Comparison of ENCODE assay signal across 17 cellular contexts in genomic region chr12:107783406-107784376, GRCh38. TPM values are rescaled to one million over a fixed set of nuclear protein-coding genes. Genes with fewer than 3 reads are reported as not detected.
DNase-seq lines count a peak whose midpoint lies in the region; ATAC-seq, FAIRE-seq and TF ChIP-seq lines count a peak whose summit lies in the region.
"Had no signal": no experiment of that assay in that cellular context is flagged by ENCODE, and none has a peak within 500 bp of the region (broad histone marks: within the 10 kb centered on the region; RNA-seq: fewer than 3 reads in every experiment).

No MANE protein-coding gene starts in this region.

- no peak overlapping the region for H3K27ac Mint-ChIP-seq in activated naive CD8-positive, alpha-beta T cell treated with anti-CD3 and anti-CD28 coated beads, Interleukin-2, amount 10 ng/mL, durations not matched to agents 7 days and 5 days
- no peak overlapping the region for H3K27ac Mint-ChIP-seq in activated naive CD8-positive, alpha-beta T cell treated with anti-CD3 and anti-CD28 coated beads for 36 hours
- H3K27ac Mint-ChIP-seq: progenitor cell of endocrine pancreas; T-helper 2 cell treated with Interferon-gamma antibody and Interleukin-4, amounts not matched to agents 5 μg/mL and 100 μg/mL, for 36 hours had no signal

- no peaks in the 10 kb centered on the region for H3K36me3 Mint-ChIP-seq in activated naive CD8-positive, alpha-beta T cell treated with anti-CD3 and anti-CD28 coated beads, Interleukin-2, amount 10 ng/mL, durations not matched to agents 7 days and 5 days
- no peaks in the 10 kb centered on the region for H3K36me3 Mint-ChIP-seq in activated naive CD8-positive, alpha-beta T cell treated with anti-CD3 and anti-CD28 coated beads for 36 hours

- intact Hi-C loops in posterior vena cava (cut with DNase I) = no loop called here

- no peak overlapping the region for H3K4me3 Mint-ChIP-seq in activated naive CD8-positive, alpha-beta T cell treated with anti-CD3 and anti-CD28 coated beads, Interleukin-2, amount 10 ng/mL, durations not matched to agents 7 days and 5 days
- H3K4me3 Mint-ChIP-seq in activated naive CD8-positive, alpha-beta T cell treated with anti-CD3 and anti-CD28 coated beads for 36 hours = no peak overlapping the region
- H3K4me3 Mint-ChIP-seq: T-helper 2 cell treated with Interferon-gamma antibody and Interleukin-4, amounts not matched to agents 5 μg/mL and 100 μg/mL, for 36 hours had no signal

- no peak for FAIRE-seq in D721Med (lab: Jason Lieb, UNC)
- no peak for FAIRE-seq in H54 (lab: Jason Lieb, UNC)
- FAIRE-seq: H1 had no signal

- POLR2A ChIA-PET in activated naive CD8-positive, alpha-beta T cell treated with anti-CD3 and anti-CD28 coated beads, Interleukin-2, amount 10 ng/mL, durations not matched to agents 7 days and 5 days (lab: Charles Lee) = no interaction called here

- H3K27me3 Mint-ChIP-seq in activated naive CD8-positive, alpha-beta T cell treated with anti-CD3 and anti-CD28 coated beads, Interleukin-2, amount 10 ng/mL, durations not matched to agents 7 days and 5 days = peaks cover 37% of the 10 kb centered on the region
- peaks cover 21% of the 10 kb centered on the region for H3K27me3 Mint-ChIP-seq in activated naive CD8-positive, alpha-beta T cell treated with anti-CD3 and anti-CD28 coated beads for 36 hours

- H3K4me3 ChIP-seq in KMS-11 (IDR thresholded peaks at IDR 0.05; ENCODE audit: insufficient read depth, low read depth, low read length) = no peak overlapping the region
- H3K4me3 ChIP-seq: transverse colon had no signal

- peaks cover 69% of the 10 kb centered on the region for H3K4me1 ChIP-seq in KMS-11 (ENCODE audit: low read depth, poor library complexity, severe bottlenecking)
- H3K4me1 ChIP-seq: transverse colon had no signal

- 0 out of 2 replicates have a peak overlapping the region, but pooled peaks have one; percentile 23 for H3K9ac ChIP-seq in KMS-11

- H4K20me1 ChIP-seq in KMS-11 (ENCODE audit: insufficient read depth) = no peaks in the 10 kb centered on the region

- no peak for TF ChIP-seq POLR2A in H54 (IDR thresholded peaks at IDR 0.05; ENCODE audit: low read depth, low read length)

- TF ChIP-seq CTCF in KMS-11 (conservative IDR thresholded peaks at IDR 0.05; ENCODE audit: low read depth, low read length) (no peak), D721Med (IDR thresholded peaks at IDR 0.05; ENCODE audit: insufficient read depth, missing control alignments) (no peak)

- H3K27me3 ChIP-seq in KMS-11 (ENCODE audit: insufficient read depth, low read depth) = no peaks in the 10 kb centered on the region

- H3K36me3 ChIP-seq in KMS-11 (ENCODE audit: insufficient read depth) = no peaks in the 10 kb centered on the region
- H3K36me3 ChIP-seq: transverse colon had no signal

- ATAC-seq in activated naive CD8-positive, alpha-beta T cell treated with anti-CD3 and anti-CD28 coated beads, Interleukin-2, amount 10 ng/mL, durations not matched to agents 7 days and 5 days (ENCODE audit: low read depth) = peak; percentile 45
- ATAC-seq in HG02870 (IDR thresholded peaks at IDR 0.05; ENCODE audit: unreplicated experiment) = peak; percentile 45

- peak overlapping the region; percentile 50 for H3K4me2 ChIP-seq in KMS-11

- H3K4me1 Mint-ChIP-seq in activated naive CD8-positive, alpha-beta T cell treated with anti-CD3 and anti-CD28 coated beads, Interleukin-2, amount 10 ng/mL, durations not matched to agents 7 days and 5 days = peaks cover 8% of the 10 kb centered on the region
- peaks cover 6% of the 10 kb centered on the region for H3K4me1 Mint-ChIP-seq in activated naive CD8-positive, alpha-beta T cell treated with anti-CD3 and anti-CD28 coated beads for 36 hours

- no peaks in the 10 kb centered on the region for H3K9me3 Mint-ChIP-seq in activated naive CD8-positive, alpha-beta T cell treated with anti-CD3 and anti-CD28 coated beads, Interleukin-2, amount 10 ng/mL, durations not matched to agents 7 days and 5 days
- H3K9me3 Mint-ChIP-seq in activated naive CD8-positive, alpha-beta T cell treated with anti-CD3 and anti-CD28 coated beads for 36 hours = no peaks in the 10 kb centered on the region
- H3K9me3 Mint-ChIP-seq: T-helper 2 cell treated with Interferon-gamma antibody and Interleukin-4, amounts not matched to agents 5 μg/mL and 100 μg/mL, for 36 hours had no signal

- H2AFZ ChIP-seq in KMS-11 (ENCODE audit: low read depth) = no peak overlapping the region

- H3K79me2 ChIP-seq in KMS-11 (ENCODE audit: insufficient read depth, low read depth) = no peaks in the 10 kb centered on the region

- no peak for DNase-seq in activated naive CD8-positive, alpha-beta T cell treated with anti-CD3 and anti-CD28 coated beads, Interleukin-2, amount 10 ng/mL, durations not matched to agents 7 days and 5 days
- no peak for DNase-seq in activated naive CD8-positive, alpha-beta T cell treated with anti-CD3 and anti-CD28 coated beads for 36 hours
- DNase-seq in posterior vena cava (ENCODE audit: low spot score) (no peak), D721Med (ENCODE audit: insufficient read length, low spot score) (no peak), H54 (ENCODE audit: insufficient read length, low spot score) (no peak), NK-92 (lab: John Stamatoyannopoulos, UW; ENCODE audit: unreplicated experiment) (no peak)
- DNase-seq: activated T-cell treated with anti-CD3 and anti-CD28 coated beads, Interleukin-2, amount 50 U/mL, for 1 hour; caudate nucleus; GF-D8; NCI-H69; transverse colon had no signal

- H3K27ac ChIP-seq in KMS-11 = peak overlapping the region; percentile 71
- H3K27ac ChIP-seq: transverse colon had no signal

RNA-seq across cellular contexts. Expression of gene ASCL4, which starts 9.2 kb away (rescaled TPM):
- not detected for total RNA-seq in activated naive CD8-positive, alpha-beta T cell treated with anti-CD3 and anti-CD28 coated beads, Interleukin-2, amount 10 ng/mL, durations not matched to agents 7 days and 5 days
- not detected for total RNA-seq in activated naive CD8-positive, alpha-beta T cell treated with anti-CD3 and anti-CD28 coated beads for 36 hours
- not detected for total RNA-seq in posterior vena cava
- total RNA-seq: H1, LHCN-M2, progenitor cell of endocrine pancreas, transverse colon had no signal

RNA-seq across cellular contexts. Expression of gene PRDM4, which starts 22.8 kb away (rescaled TPM):
- 10 to 100 TPM; 24.4 to 28.3 TPM for total RNA-seq in activated naive CD8-positive, alpha-beta T cell treated with anti-CD3 and anti-CD28 coated beads, Interleukin-2, amount 10 ng/mL, durations not matched to agents 7 days and 5 days
- total RNA-seq in activated naive CD8-positive, alpha-beta T cell treated with anti-CD3 and anti-CD28 coated beads for 36 hours = 10 to 100 TPM; 20.3 to 21.4 TPM
- total RNA-seq in posterior vena cava = 10 to 100 TPM; 20.7 to 21.4 TPM
